In genomic region chr10:90939648-90940047, GRCh38 we compare ENCODE assay signal across 1 cellular context.
TF ChIP-seq lines count a peak whose summit lies in the region.

No MANE protein-coding gene starts in this region.

TF ChIP-seq in GM23338, 12 proteins besides CTCF, POLR2A, EP300 and RAD21:
- TF ChIP-seq JUNB (IDR thresholded peaks at IDR 0.05; ENCODE audit: unreplicated experiment) (no peak), CREB1 (CRISPR knock-in tag; IDR thresholded peaks at IDR 0.05; ENCODE audit: low read depth) (no peak), ZNF462 (CRISPR knock-in tag; IDR thresholded peaks at IDR 0.05) (no peak), POLR2AphosphoS5 (IDR thresholded peaks at IDR 0.05; ENCODE audit: low read depth) (no peak), STAT1 (IDR thresholded peaks at IDR 0.05; ENCODE audit: unreplicated experiment) (no peak), EZH2 (IDR thresholded peaks at IDR 0.05; ENCODE audit: low read depth, unreplicated experiment) (no peak), EZH2phosphoT487 (IDR thresholded peaks at IDR 0.05; ENCODE audit: unreplicated experiment) (no peak)
- TF ChIP-seq, protein P1, sequence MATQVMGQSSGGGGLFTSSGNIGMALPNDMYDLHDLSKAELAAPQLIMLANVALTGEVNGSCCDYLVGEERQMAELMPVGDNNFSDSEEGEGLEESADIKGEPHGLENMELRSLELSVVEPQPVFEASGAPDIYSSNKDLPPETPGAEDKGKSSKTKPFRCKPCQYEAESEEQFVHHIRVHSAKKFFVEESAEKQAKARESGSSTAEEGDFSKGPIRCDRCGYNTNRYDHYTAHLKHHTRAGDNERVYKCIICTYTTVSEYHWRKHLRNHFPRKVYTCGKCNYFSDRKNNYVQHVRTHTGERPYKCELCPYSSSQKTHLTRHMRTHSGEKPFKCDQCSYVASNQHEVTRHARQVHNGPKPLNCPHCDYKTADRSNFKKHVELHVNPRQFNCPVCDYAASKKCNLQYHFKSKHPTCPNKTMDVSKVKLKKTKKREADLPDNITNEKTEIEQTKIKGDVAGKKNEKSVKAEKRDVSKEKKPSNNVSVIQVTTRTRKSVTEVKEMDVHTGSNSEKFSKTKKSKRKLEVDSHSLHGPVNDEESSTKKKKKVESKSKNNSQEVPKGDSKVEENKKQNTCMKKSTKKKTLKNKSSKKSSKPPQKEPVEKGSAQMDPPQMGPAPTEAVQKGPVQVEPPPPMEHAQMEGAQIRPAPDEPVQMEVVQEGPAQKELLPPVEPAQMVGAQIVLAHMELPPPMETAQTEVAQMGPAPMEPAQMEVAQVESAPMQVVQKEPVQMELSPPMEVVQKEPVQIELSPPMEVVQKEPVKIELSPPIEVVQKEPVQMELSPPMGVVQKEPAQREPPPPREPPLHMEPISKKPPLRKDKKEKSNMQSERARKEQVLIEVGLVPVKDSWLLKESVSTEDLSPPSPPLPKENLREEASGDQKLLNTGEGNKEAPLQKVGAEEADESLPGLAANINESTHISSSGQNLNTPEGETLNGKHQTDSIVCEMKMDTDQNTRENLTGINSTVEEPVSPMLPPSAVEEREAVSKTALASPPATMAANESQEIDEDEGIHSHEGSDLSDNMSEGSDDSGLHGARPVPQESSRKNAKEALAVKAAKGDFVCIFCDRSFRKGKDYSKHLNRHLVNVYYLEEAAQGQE (IDR thresholded peaks at IDR 0.05; ENCODE audit: unreplicated experiment) = no peak
- TF ChIP-seq, protein P2, sequence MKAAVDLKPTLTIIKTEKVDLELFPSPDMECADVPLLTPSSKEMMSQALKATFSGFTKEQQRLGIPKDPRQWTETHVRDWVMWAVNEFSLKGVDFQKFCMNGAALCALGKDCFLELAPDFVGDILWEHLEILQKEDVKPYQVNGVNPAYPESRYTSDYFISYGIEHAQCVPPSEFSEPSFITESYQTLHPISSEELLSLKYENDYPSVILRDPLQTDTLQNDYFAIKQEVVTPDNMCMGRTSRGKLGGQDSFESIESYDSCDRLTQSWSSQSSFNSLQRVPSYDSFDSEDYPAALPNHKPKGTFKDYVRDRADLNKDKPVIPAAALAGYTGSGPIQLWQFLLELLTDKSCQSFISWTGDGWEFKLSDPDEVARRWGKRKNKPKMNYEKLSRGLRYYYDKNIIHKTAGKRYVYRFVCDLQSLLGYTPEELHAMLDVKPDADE (IDR thresholded peaks at IDR 0.05) = no peak
